ENCODE assay signal across 10 cellular contexts in genomic region chr12:106140223-106140986, GRCh38. TPM values are rescaled to one million over a fixed set of nuclear protein-coding genes. Genes with fewer than 3 reads are reported as not detected.
A peak's percentile ranks its signal among the peaks of the same experiment; 100 is the strongest.
DNase-seq lines count a peak whose midpoint lies in the region; ATAC-seq and TF ChIP-seq lines count a peak whose summit lies in the region.
"Had no signal": no experiment of that assay in that cellular context is flagged by ENCODE, and none has a peak within 500 bp of the region (broad histone marks: within the 10 kb centered on the region; RNA-seq: fewer than 3 reads in every experiment).

No MANE protein-coding gene starts in this region.

- no CpG with 5 or more reads among the region's 15 CpGs for WGBS in mesendoderm (ENCODE audit: extremely low coverage, insufficient coverage, low lambda C conversion rate)
- WGBS in upper lobe of left lung, 2 donors: 65 to 76% methylated on average over 15 of the region's 15 CpGs

- H3K36me3 ChIP-seq in mesendoderm (ENCODE audit: control insufficient read depth, insufficient read depth, low read length) (no peaks in the 10 kb centered on the region), upper lobe of left lung (no peaks in the 10 kb centered on the region)

- H3K9me3 Mint-ChIP-seq in activated T-cell treated with anti-CD3 and anti-CD28 coated beads, Interleukin-2, amount 50 U/mL, for 4 hours: no peaks in the 10 kb centered on the region

- ATAC-seq in activated T-cell treated with anti-CD3 and anti-CD28 coated beads, Interleukin-2, amount 50 U/mL, for 4 hours: no peak
- ATAC-seq in upper lobe of left lung (ENCODE audit: low FRiP score in 2 of 2) (no peak), HG03039 (IDR thresholded peaks at IDR 0.05; ENCODE audit: unreplicated experiment) (no peak), GM18502 (IDR thresholded peaks at IDR 0.05; ENCODE audit: poor library complexity, unreplicated experiment) (no peak), HG02973 (IDR thresholded peaks at IDR 0.05; ENCODE audit: unreplicated experiment) (no peak)

- H3K4me1 Mint-ChIP-seq in activated T-cell treated with anti-CD3 and anti-CD28 coated beads, Interleukin-2, amount 50 U/mL, for 4 hours (ENCODE audit: low read depth): peaks cover 12% of the 10 kb centered on the region

- H3K4me1 ChIP-seq in mesendoderm (ENCODE audit: control insufficient read depth, low read depth, low read length) (peaks cover 18% of the 10 kb centered on the region), upper lobe of left lung (peaks cover 8 to 36% (median 23%) of the 10 kb centered on the region in 4 donors)

- H3K27me3 ChIP-seq in dorsolateral prefrontal cortex (no peaks in the 10 kb centered on the region), mesendoderm (ENCODE audit: insufficient read depth, low read length, poor library complexity) (no peaks in the 10 kb centered on the region), upper lobe of left lung (peaks cover 0 to 16% (median 8%) of the 10 kb centered on the region in 4 donors)

- peak overlapping the region; percentile 4 for H2AK5ac ChIP-seq in mesendoderm (ENCODE audit: low read length)

- peak overlapping the region; percentile 82 for H3K4ac ChIP-seq in mesendoderm (ENCODE audit: low read depth, low read length)

- intact Hi-C loops in dorsolateral prefrontal cortex (cut with DNase I): loop anchor here in 1 of 2 donors (10.0 kb wide), 1 partner anchor 164 kb away; the partner anchor contains the start of gene TCP11L2

- H3K9ac ChIP-seq in mesendoderm (ENCODE audit: low read length): peak overlapping the region; percentile 94

- H4K5ac ChIP-seq in mesendoderm (ENCODE audit: low read length): peak overlapping the region; percentile 78

- H3K4me3 ChIP-seq in dorsolateral prefrontal cortex (peak overlapping the region; percentile 70 to 98 (median 90)), mesendoderm (ENCODE audit: low read length) (peak overlapping the region; percentile 64), upper lobe of left lung (peak overlapping the region in 3 of 4 donors; percentile 50 to 70 (median 69))

- H3K9me3 ChIP-seq in upper lobe of left lung: no peaks in the 10 kb centered on the region

- no peak overlapping the region for H4K8ac ChIP-seq in mesendoderm (ENCODE audit: low read depth, low read length)

- H3K36me3 Mint-ChIP-seq in activated T-cell treated with anti-CD3 and anti-CD28 coated beads, Interleukin-2, amount 50 U/mL, for 4 hours (ENCODE audit: insufficient read depth): no peaks in the 10 kb centered on the region
- H3K36me3 Mint-ChIP-seq: CD4-positive, CD25-positive, alpha-beta regulatory T cell had no signal

- peak overlapping the region; percentile 96 for H3K56ac ChIP-seq in mesendoderm (ENCODE audit: low read length)

- no peak overlapping the region for H2BK15ac ChIP-seq in mesendoderm (replicated peaks; ENCODE audit: low read depth)

- no peak for DNase-seq in activated T-cell treated with anti-CD3 and anti-CD28 coated beads, Interleukin-2, amount 50 U/mL, for 4 hours
- DNase-seq in activated T-cell treated with anti-CD3 and anti-CD28 coated beads for 4 hours (no peak), dorsolateral prefrontal cortex (peak in 1 of 10 donors; percentile 30), mesendoderm (no peak), upper lobe of left lung (no peak)
- DNase-seq: CD4-positive, CD25-positive, alpha-beta regulatory T cell; stimulated activated CD4-positive, alpha-beta T cell treated with anti-CD3 and anti-CD28 coated beads, Interleukin-1b, Interleukin-23, amount 100 ng/mL, for 48 hours had no signal

- TF ChIP-seq CTCF in dorsolateral prefrontal cortex (IDR thresholded peaks at IDR 0.05 in 54 of 56, conservative IDR thresholded peaks at IDR 0.05 in 2 of 56; ENCODE audit: low read depth in 1 of 56, partially characterized antibody in 56 of 56) (no peak), upper lobe of left lung (IDR thresholded peaks at IDR 0.05) (no peak)

- H3K18ac ChIP-seq in mesendoderm (ENCODE audit: low read length): peak overlapping the region; percentile 91

- peak overlapping the region; percentile 91 for H2BK5ac ChIP-seq in mesendoderm (ENCODE audit: low read length)

- H3K23ac ChIP-seq in mesendoderm (ENCODE audit: low read length): peak overlapping the region; percentile 53

- no peak for TF ChIP-seq POLR2A in upper lobe of left lung (IDR thresholded peaks at IDR 0.05)

- peaks cover 46% of the 10 kb centered on the region for H3K79me2 ChIP-seq in mesendoderm (ENCODE audit: control insufficient read depth, insufficient read depth, low read length)

- peak overlapping the region; percentile 87 for H3K4me2 ChIP-seq in mesendoderm (ENCODE audit: low read length)

- TF ChIP-seq EP300 in upper lobe of left lung (IDR thresholded peaks at IDR 0.05): no peak

- peak overlapping the region; percentile 42 for H3K4me3 Mint-ChIP-seq in activated T-cell treated with anti-CD3 and anti-CD28 coated beads, Interleukin-2, amount 50 U/mL, for 4 hours

- H3K27ac ChIP-seq in dorsolateral prefrontal cortex (peak overlapping the region; percentile 88 to 100 (median 99)), mesendoderm (ENCODE audit: low read depth, low read length) (peak overlapping the region; percentile 99), upper lobe of left lung (peak overlapping the region; percentile 83 to 88 (median 88))

- H2BK120ac ChIP-seq in mesendoderm (ENCODE audit: low read depth, low read length): peak overlapping the region; percentile 78

- peaks cover 10% of the 10 kb centered on the region for H3K79me1 ChIP-seq in mesendoderm (ENCODE audit: low read length)

- H3K27me3 Mint-ChIP-seq in activated T-cell treated with anti-CD3 and anti-CD28 coated beads, Interleukin-2, amount 50 U/mL, for 4 hours (ENCODE audit: low read depth): peaks cover 69% of the 10 kb centered on the region

RNA-seq across cellular contexts. Expression of gene NUAK1, which starts 1.7 kb away (rescaled TPM):
- under 1 TPM in 2 of 3 donors, not detected in 1; 0.03 to 0.05 TPM for total RNA-seq in activated T-cell treated with anti-CD3 and anti-CD28 coated beads, Interleukin-2, amount 50 U/mL, for 4 hours
- total RNA-seq in dorsolateral prefrontal cortex (100 to 1,000 TPM in 82 of 120 experiments, 10 to 100 TPM in 38; 44.5 to 165 (median 114) TPM), upper lobe of left lung (10 to 100 TPM in 4 of 6 donors, 1 to 10 TPM in 2; 7.1 to 28.7 (median 10.9) TPM)
- polyA plus RNA-seq in mesendoderm (2013, experiment 1 of 2): 22.4 TPM
- polyA plus RNA-seq in mesendoderm (2013, experiment 2 of 2): 22.1 TPM
- total RNA-seq: CD4-positive, CD25-positive, alpha-beta regulatory T cell had no signal
- polyA plus RNA-seq: CD4-positive, CD25-positive, alpha-beta regulatory T cell had no signal

Comparison
In these comparisons a context has a peak if more than half of its experiments do, and no peak if none do; other contexts are left out.
1. RNA of gene NUAK1, which starts 1.7 kb away (total RNA-seq): 44.5 to 165 TPM in dorsolateral prefrontal cortex and 7.1 to 28.7 TPM in upper lobe of left lung; 0.03 to 0.05 TPM in activated T-cell treated with anti-CD3 and anti-CD28 coated beads, Interleukin-2, amount 50 U/mL, for 4 hours; every median in the first group is over 4 times any median in the second.
2. Peak in every context shown above with its lines, with median percentiles within 50 percentile points of each other: H3K27ac ChIP-seq and H3K4me3 ChIP-seq.